ENCODE assay signal across 7 cellular contexts in the genomic region with DNA sequence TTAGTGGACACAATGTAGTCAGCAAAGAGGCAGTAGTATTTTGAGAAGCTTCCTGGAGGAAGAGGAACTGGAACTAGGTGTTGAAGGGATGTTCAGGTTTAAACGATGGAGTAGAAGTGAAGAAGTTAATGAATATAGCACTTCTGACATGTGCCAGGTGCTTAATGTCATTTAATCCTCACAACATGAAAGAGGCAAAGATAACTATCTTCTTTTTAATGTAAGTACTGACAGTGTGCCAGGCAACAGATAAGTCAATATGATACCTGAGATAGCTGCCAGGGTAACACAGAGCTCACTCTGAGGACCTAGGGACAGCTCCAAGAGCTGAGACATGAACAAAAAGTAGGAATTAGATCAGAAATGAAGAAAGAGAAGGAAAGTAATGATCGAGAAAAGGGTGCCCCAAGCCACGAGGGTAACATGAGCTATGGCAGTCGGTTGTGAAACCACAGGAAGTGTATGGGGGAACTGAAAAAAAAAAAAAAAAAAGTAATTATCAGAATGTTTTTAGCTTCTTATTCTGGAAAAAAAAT.
DNase-seq lines count a peak whose midpoint lies in the region; ATAC-seq and TF ChIP-seq lines count a peak whose summit lies in the region.

No MANE protein-coding gene starts in this region.

- ATAC-seq in GM18873 (IDR thresholded peaks at IDR 0.05; ENCODE audit: low FRiP score, unreplicated experiment) (peak; percentile 55), HG02885 (IDR thresholded peaks at IDR 0.05; ENCODE audit: poor library complexity, unreplicated experiment) (peak; percentile 75), left lung (peak; percentile 44)

- H3K4me1 ChIP-seq in left lung (peaks cover 0 to 13% of the 10 kb centered on the region in 2 donors), ascending aorta (peaks cover 3 to 19% of the 10 kb centered on the region in 2 donors)

- H3K9me3 ChIP-seq in left lung: no peaks in the 10 kb centered on the region
- no peaks in the 10 kb centered on the region for H3K9me3 ChIP-seq in ascending aorta

- H3K27me3 ChIP-seq in left lung (no peaks in the 10 kb centered on the region), ascending aorta (no peaks in the 10 kb centered on the region)

- intact Hi-C loops in left lung (cut with DNase I) (no loop called here), ascending aorta (cut with DNase I) (no loop called here)

- H3K36me3 ChIP-seq in left lung (no peaks in the 10 kb centered on the region), ascending aorta (no peaks in the 10 kb centered on the region)

- peak; percentile 73 for DNase-seq in NCI-H2029 (lab: John Stamatoyannopoulos, UW)
- no peak for DNase-seq in left lung
- DNase-seq in COLO829 (ENCODE audit: low spot score): no peak
- no peak for DNase-seq in stimulated activated naive CD4-positive, alpha-beta T cell treated with Interleukin-2 at 50 U/mL for 16 hours (lab: John Stamatoyannopoulos, UW)
- DNase-seq in ascending aorta (ENCODE audit: low spot score in 2 of 2): no peak

- H3K4me3 ChIP-seq in left lung (no peak overlapping the region), ascending aorta (no peak overlapping the region)

- H3K27ac ChIP-seq in left lung: peak overlapping the region in 1 of 2 donors; percentile 42
- no peak overlapping the region for H3K27ac ChIP-seq in ascending aorta

- TF ChIP-seq CTCF in left lung (IDR thresholded peaks at IDR 0.05): no peak
- no peak for TF ChIP-seq CTCF in ascending aorta (IDR thresholded peaks at IDR 0.05)
